34 cellular contexts compared by ENCODE assay signal in genomic region chr18:3440340-3440739, GRCh38.
"Had no signal": no experiment of that assay in that cellular context is flagged by ENCODE, and none has a peak within 500 bp of the region (broad histone marks: within the 10 kb centered on the region; RNA-seq: fewer than 3 reads in every experiment).

No MANE protein-coding gene starts in this region.

- H3K36me3 Mint-ChIP-seq: activated naive CD8-positive, alpha-beta T cell treated with anti-CD3 and anti-CD28 coated beads for 36 hours; immature natural killer cell; mesothelial cell of epicardium; naive thymus-derived CD4-positive, alpha-beta T cell had no signal

- H3K4me3 Mint-ChIP-seq: activated naive CD8-positive, alpha-beta T cell treated with anti-CD3 and anti-CD28 coated beads for 36 hours; immature natural killer cell; mesothelial cell of epicardium; naive thymus-derived CD4-positive, alpha-beta T cell; neural crest cell; T-helper 2 cell treated with Interferon-gamma antibody and Interleukin-4, amounts not matched to agents 5 μg/mL and 100 μg/mL, for 36 hours had no signal

- H3K9me3 ChIP-seq: adrenal gland, body of pancreas, colonic mucosa, pancreas, prostate gland, spleen, testis, transverse colon had no signal

- H3K4me3 ChIP-seq: adrenal gland, body of pancreas, cardiac muscle cell, colonic mucosa, dorsolateral prefrontal cortex, pancreas, prostate gland, spleen, testis, transverse colon had no signal

- H3K4me1 ChIP-seq: adrenal gland, body of pancreas, colonic mucosa, prostate gland, spleen, testis had no signal

- ATAC-seq: body of pancreas; left ventricle myocardium superior; naive thymus-derived CD4-positive, alpha-beta T cell; stimulated activated naive CD8-positive, alpha-beta T cell treated with anti-CD3 and anti-CD28 coated beads, Interleukin-15, Interleukin-2, amounts not matched to agents 100 U/mL and 50 U/mL, for 24 hours had no signal

- H3K27me3 ChIP-seq: adrenal gland, body of pancreas, cardiac muscle cell, colonic mucosa, dorsolateral prefrontal cortex, pancreas, spleen, testis, transverse colon had no signal

- H3K36me3 ChIP-seq: adrenal gland, cardiac muscle cell, colonic mucosa, pancreas, prostate gland, spleen, transverse colon had no signal

- H3K27ac ChIP-seq: adrenal gland, cardiac muscle cell, colonic mucosa, dorsolateral prefrontal cortex, prostate gland, spleen, testis, transverse colon had no signal

- H3K9me3 Mint-ChIP-seq: activated naive CD8-positive, alpha-beta T cell treated with anti-CD3 and anti-CD28 coated beads for 36 hours; immature natural killer cell; mesothelial cell of epicardium; naive thymus-derived CD4-positive, alpha-beta T cell; neural crest cell; T-helper 2 cell treated with Interferon-gamma antibody and Interleukin-4, amounts not matched to agents 5 μg/mL and 100 μg/mL, for 36 hours had no signal

- DNase-seq: activated CD4-positive, alpha-beta T cell treated with anti-CD3 and anti-CD28 coated beads for 4 hours; activated CD4-positive, alpha-beta T cell treated with anti-CD3 and anti-CD28 coated beads, Interleukin-2, amount 50 U/mL, for 48 hours; activated CD4-positive, CD25-positive, alpha-beta regulatory T cell; activated CD8-positive, alpha-beta memory T cell treated with anti-CD3 and anti-CD28 coated beads for 24 hours; activated effector memory CD4-positive, alpha-beta T cell treated with Interleukin-2 at 50 U/mL for 16 hours; activated naive CD4-positive, alpha-beta T cell treated with Interleukin-2 at 50 U/mL for 16 hours; activated naive CD8-positive, alpha-beta T cell treated with anti-CD3 and anti-CD28 coated beads for 36 hours; adrenal gland; aorta; body of pancreas; cerebellar nuclear complex; colonic mucosa; dorsolateral prefrontal cortex; effector memory CD4-positive, alpha-beta T cell; glutamatergic neuron; hypothalamus; immature natural killer cell; left ventricle myocardium superior; mammary epithelial cell; naive thymus-derived CD4-positive, alpha-beta T cell; nucleus accumbens; pancreas; spleen; stimulated activated CD4-positive, alpha-beta T cell treated with anti-CD3 and anti-CD28 coated beads, Interleukin-2, amount 100 ng/mL, for 48 hours; stimulated activated naive CD8-positive, alpha-beta T cell treated with anti-CD3 and anti-CD28 coated beads, Interleukin-15, Interleukin-2, amounts not matched to agents 100 U/mL and 50 U/mL, for 24 hours; T-helper 1 cell; testis; transverse colon had no signal

- H3K27ac Mint-ChIP-seq: activated naive CD8-positive, alpha-beta T cell treated with anti-CD3 and anti-CD28 coated beads for 36 hours; immature natural killer cell; mesothelial cell of epicardium; T-helper 2 cell treated with Interferon-gamma antibody and Interleukin-4, amounts not matched to agents 5 μg/mL and 100 μg/mL, for 36 hours had no signal

- FAIRE-seq: frontal cortex, pancreas had no signal

- H3K4me1 Mint-ChIP-seq: immature natural killer cell had no signal
